Comparison of ENCODE assay signal across 16 cellular contexts in genomic region chr3:94896994-94897393, GRCh38.
DNase-seq lines count a peak whose midpoint lies in the region; ATAC-seq and TF ChIP-seq lines count a peak whose summit lies in the region.
"Had no signal": no experiment of that assay in that cellular context is flagged by ENCODE, and none has a peak within 500 bp of the region (broad histone marks: within the 10 kb centered on the region; RNA-seq: fewer than 3 reads in every experiment).

No MANE protein-coding gene starts in this region.

- TF ChIP-seq CTCF in KMS-11 (conservative IDR thresholded peaks at IDR 0.05; ENCODE audit: low read depth, low read length): no peak

- ATAC-seq in GM18907 (IDR thresholded peaks at IDR 0.05; ENCODE audit: unreplicated experiment): no peak
- ATAC-seq: K562 had no signal

- H3K27ac ChIP-seq in KMS-11: no peak overlapping the region; the same call in 1 of the 2 replicates
- H3K27ac ChIP-seq: C4-2B had no signal

- no peak overlapping the region for H2AFZ ChIP-seq in KMS-11 (ENCODE audit: low read depth)

- H3K4me1 ChIP-seq in KMS-11 (ENCODE audit: low read depth, poor library complexity, severe bottlenecking): peaks cover 54% of the 10 kb centered on the region

- H3K4me3 ChIP-seq in KMS-11 (IDR thresholded peaks at IDR 0.05; ENCODE audit: insufficient read depth, low read depth, low read length): no peak overlapping the region
- H3K4me3 ChIP-seq: K562 had no signal

- H4K20me1 ChIP-seq in KMS-11 (ENCODE audit: insufficient read depth): no peaks in the 10 kb centered on the region

- no peaks in the 10 kb centered on the region for H3K27me3 ChIP-seq in KMS-11 (ENCODE audit: insufficient read depth, low read depth)

- DNase-seq in NCI-H2081 treated with DMSO at 0.1 percent for 48 hours (lab: John Stamatoyannopoulos, UW) (peak; percentile 35), amniotic epithelial cell (ENCODE audit: low read depth) (peak; percentile 26), GF-D8 (lab: John Stamatoyannopoulos, UW) (no peak), dermis blood vessel endothelial cell (no peak), midbrain (lab: John Stamatoyannopoulos, UW) (no peak)
- DNase-seq: AML-193; Caco-2; CD4-positive, alpha-beta T cell; DMS79; GDM1; H9; IMR-90 had no signal

- no peak overlapping the region for H3K9ac ChIP-seq in KMS-11

- no peaks in the 10 kb centered on the region for H3K36me3 ChIP-seq in KMS-11 (ENCODE audit: insufficient read depth)

- peak overlapping the region; percentile 86 for H3K4me2 ChIP-seq in KMS-11

- H3K79me2 ChIP-seq in KMS-11 (ENCODE audit: insufficient read depth, low read depth): no peaks in the 10 kb centered on the region

Comparison
In these comparisons a context has a peak if more than half of its experiments do, and no peak if none do; other contexts are left out.
1. DNase-seq: peak in NCI-H2081 treated with DMSO at 0.1 percent for 48 hours (single experiment) and amniotic epithelial cell (single experiment); none in GF-D8 (single experiment), dermis blood vessel endothelial cell (single experiment) and midbrain (single experiment).